ENCODE assay signal across 10 cellular contexts in the genomic region with DNA sequence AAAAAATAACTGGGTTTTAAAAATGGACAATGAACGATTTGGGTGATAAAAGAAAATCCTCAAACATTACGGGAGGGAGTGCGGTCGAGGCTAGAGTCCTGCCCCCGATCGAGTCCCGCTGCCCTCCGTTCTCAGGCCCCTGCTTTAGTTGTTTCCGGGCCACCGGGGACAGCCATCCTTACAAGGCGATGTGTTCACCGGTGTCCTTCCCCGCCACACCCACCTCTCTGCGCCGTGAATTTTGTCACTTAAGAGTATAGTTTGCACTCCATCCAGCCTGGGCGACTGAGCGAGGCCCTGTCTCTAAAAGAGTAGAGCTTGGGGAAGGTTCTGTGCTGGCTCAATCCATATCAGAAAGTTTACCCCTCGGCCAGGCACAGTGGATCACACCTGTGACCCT. TPM values are rescaled to one million over a fixed set of nuclear protein-coding genes. Genes with fewer than 3 reads are reported as not detected.
DNase-seq lines count a peak whose midpoint lies in the region; ATAC-seq and TF ChIP-seq lines count a peak whose summit lies in the region.
"Had no signal": no experiment of that assay in that cellular context is flagged by ENCODE, and none has a peak within 500 bp of the region (broad histone marks: within the 10 kb centered on the region; RNA-seq: fewer than 3 reads in every experiment).

No MANE protein-coding gene starts in this region.

- TF ChIP-seq POLR2A in Peyer's patch (IDR thresholded peaks at IDR 0.05) (no peak), gastroesophageal sphincter (IDR thresholded peaks at IDR 0.05) (no peak)

- H3K36me3 ChIP-seq in CD4-positive, CD25-positive, alpha-beta regulatory T cell (ENCODE audit: control insufficient read depth, insufficient read depth, low read length) = no peaks in the 10 kb centered on the region
- H3K36me3 ChIP-seq in Peyer's patch (peaks cover 0 to 12% (median 0%) of the 10 kb centered on the region in 3 donors), gastroesophageal sphincter (peaks cover 0 to 26% of the 10 kb centered on the region in 2 donors), trophoblast cell (ENCODE audit: control insufficient read depth in 1 of 2, insufficient read depth in 2 of 2, low read length in 2 of 2) (peaks cover 23 to 31% of the 10 kb centered on the region in 2 experiments)

- H2BK12ac ChIP-seq in trophoblast cell (ENCODE audit: low read length) = no peak overlapping the region

- no peak for DNase-seq in CD4-positive, CD25-positive, alpha-beta regulatory T cell
- DNase-seq in Peyer's patch = no peak
- no peak for DNase-seq in trophoblast cell
- DNase-seq in DMS53 (lab: John Stamatoyannopoulos, UW) = no peak
- no peak for DNase-seq in hepatic stellate cell (ENCODE audit: low spot score)
- no peak for DNase-seq in NCI-H2196 (lab: John Stamatoyannopoulos, UW; ENCODE audit: unreplicated experiment)
- DNase-seq: foreskin keratinocyte, NCI-H446 had no signal

- H3K27me3 ChIP-seq in CD4-positive, CD25-positive, alpha-beta regulatory T cell (ENCODE audit: control insufficient read depth, insufficient read depth, low read length) = no peaks in the 10 kb centered on the region
- H3K27me3 ChIP-seq in Peyer's patch (no peaks in the 10 kb centered on the region), gastroesophageal sphincter (no peaks in the 10 kb centered on the region), trophoblast cell (ENCODE audit: insufficient read depth, low read length) (no peaks in the 10 kb centered on the region)
- H3K27me3 ChIP-seq: foreskin keratinocyte had no signal

- H2AK5ac ChIP-seq in trophoblast cell (ENCODE audit: low read length) = no peak overlapping the region

- no peak for TF ChIP-seq CTCF in Peyer's patch (IDR thresholded peaks at IDR 0.05)
- no peak for TF ChIP-seq CTCF in gastroesophageal sphincter (IDR thresholded peaks at IDR 0.05)

- H3K27ac ChIP-seq in CD4-positive, CD25-positive, alpha-beta regulatory T cell (ENCODE audit: insufficient read depth, low read length, poor library complexity, severe bottlenecking) = no peak overlapping the region
- H3K27ac ChIP-seq in Peyer's patch = peak overlapping the region; percentile 85 to 90 (median 88)
- H3K27ac ChIP-seq in gastroesophageal sphincter = peak overlapping the region in 3 of 4 donors; percentile 94 to 97 (median 96)
- H3K27ac ChIP-seq in trophoblast cell (ENCODE audit: low read depth, low read length) = no peak overlapping the region

- H3K9me3 Mint-ChIP-seq in CD4-positive, CD25-positive, alpha-beta regulatory T cell = no peaks in the 10 kb centered on the region

- no peak overlapping the region for H3K4me2 ChIP-seq in trophoblast cell (ENCODE audit: low read length)

- peak overlapping the region in 1 of 3 donors; percentile 62 for H3K27ac Mint-ChIP-seq in CD4-positive, CD25-positive, alpha-beta regulatory T cell

- H3K4me3 Mint-ChIP-seq in CD4-positive, CD25-positive, alpha-beta regulatory T cell = peak overlapping the region; percentile 65 to 89 (median 74)

- no peak overlapping the region for H2AFZ ChIP-seq in trophoblast cell (ENCODE audit: insufficient read depth, low read length, poor library complexity)

- peak overlapping the region; percentile 19 for H3K4ac ChIP-seq in trophoblast cell (ENCODE audit: low read depth, low read length)

- H4K8ac ChIP-seq in trophoblast cell (ENCODE audit: low read depth, low read length) = no peak overlapping the region

- 93 to 97% methylated on average over 5 to 13 of the region's 18 CpGs for WGBS in gastroesophageal sphincter (ENCODE audit: low coverage in 1 of 2), 2 donors
- WGBS in trophoblast cell (ENCODE audit: extremely low coverage, insufficient coverage, insufficient read length) = no CpG with 5 or more reads among the region's 18 CpGs

- no peak overlapping the region for H4K12ac ChIP-seq in trophoblast cell (ENCODE audit: low read depth, low read length)

- no peak overlapping the region for H2BK120ac ChIP-seq in trophoblast cell (ENCODE audit: insufficient read depth, low read length, poor library complexity)

- H3K14ac ChIP-seq in trophoblast cell (ENCODE audit: low read length) = no peak overlapping the region

- no peak overlapping the region for H3K23ac ChIP-seq in trophoblast cell (ENCODE audit: low read length)

- no peak overlapping the region for H3K18ac ChIP-seq in trophoblast cell (ENCODE audit: low read length)

- H3K4me1 ChIP-seq in CD4-positive, CD25-positive, alpha-beta regulatory T cell (ENCODE audit: control insufficient read depth, insufficient read depth, low read length, poor library complexity, severe bottlenecking) = peaks cover 18% of the 10 kb centered on the region
- peaks cover 0 to 27% (median 12%) of the 10 kb centered on the region in 4 donors for H3K4me1 ChIP-seq in Peyer's patch
- peaks cover 0 to 77% (median 32%) of the 10 kb centered on the region in 3 donors for H3K4me1 ChIP-seq in gastroesophageal sphincter
- peaks cover 17 to 23% of the 10 kb centered on the region in 2 experiments for H3K4me1 ChIP-seq in trophoblast cell (ENCODE audit: control insufficient read depth in 1 of 2, insufficient read depth in 2 of 2, low read length in 2 of 2)
- H3K4me1 ChIP-seq: foreskin keratinocyte had no signal

- peaks cover 3% of the 10 kb centered on the region for H3K36me3 Mint-ChIP-seq in CD4-positive, CD25-positive, alpha-beta regulatory T cell

- H3K4me3 ChIP-seq in CD4-positive, CD25-positive, alpha-beta regulatory T cell (ENCODE audit: low read depth, low read length) = no peak overlapping the region
- no peak overlapping the region for H3K4me3 ChIP-seq in Peyer's patch
- peak overlapping the region in 1 of 2 donors; percentile 89 for H3K4me3 ChIP-seq in gastroesophageal sphincter
- H3K4me3 ChIP-seq in trophoblast cell (ENCODE audit: low read depth, low read length) = no peak overlapping the region

- H2BK5ac ChIP-seq in trophoblast cell (ENCODE audit: low read depth, low read length, poor library complexity) = no peak overlapping the region

- no peaks in the 10 kb centered on the region for H3K27me3 Mint-ChIP-seq in CD4-positive, CD25-positive, alpha-beta regulatory T cell

- peaks cover 0 to 37% (median 7%) of the 10 kb centered on the region in 4 donors for H3K4me1 Mint-ChIP-seq in CD4-positive, CD25-positive, alpha-beta regulatory T cell

- H3K9me3 ChIP-seq in CD4-positive, CD25-positive, alpha-beta regulatory T cell (ENCODE audit: control insufficient read depth in 2 of 2, low read length in 2 of 2) = no peaks in the 10 kb centered on the region
- H3K9me3 ChIP-seq in Peyer's patch (no peaks in the 10 kb centered on the region), gastroesophageal sphincter (no peaks in the 10 kb centered on the region), trophoblast cell (ENCODE audit: insufficient read depth, low read depth, low read length) (no peaks in the 10 kb centered on the region)

- TF ChIP-seq EP300 in gastroesophageal sphincter (IDR thresholded peaks at IDR 0.05) = no peak

- no peak for ATAC-seq in CD4-positive, CD25-positive, alpha-beta regulatory T cell (ENCODE audit: low read depth in 2 of 2)
- ATAC-seq in gastroesophageal sphincter (no peak), GM19324 (IDR thresholded peaks at IDR 0.05; ENCODE audit: low FRiP score, unreplicated experiment) (no peak)

- no peak overlapping the region for H4K91ac ChIP-seq in trophoblast cell (ENCODE audit: low read depth, low read length)

- peaks cover 15% of the 10 kb centered on the region for H3K79me1 ChIP-seq in trophoblast cell (ENCODE audit: low read length)

- no peak overlapping the region for H3K9ac ChIP-seq in trophoblast cell (ENCODE audit: low read length)

- H3K79me2 ChIP-seq in trophoblast cell (ENCODE audit: control insufficient read depth, insufficient read depth, low read length, poor library complexity) = peaks cover 30% of the 10 kb centered on the region

RNA-seq across cellular contexts. Expression of a gene that starts 2.9 kb away (rescaled TPM):
- total RNA-seq in CD4-positive, CD25-positive, alpha-beta regulatory T cell = 90.0 TPM
- polyA plus RNA-seq in CD4-positive, CD25-positive, alpha-beta regulatory T cell = under 1 TPM; 0.20 to 0.48 (median 0.46) TPM
- total RNA-seq in Peyer's patch (10 to 100 TPM; 25.2 to 54.1 (median 38.8) TPM), gastroesophageal sphincter (10 to 100 TPM; 10.0 to 34.2 (median 21.8) TPM)
- polyA plus RNA-seq in trophoblast cell (2013) = 74.0 and 74.9 TPM in 2 replicates

RNA-seq across cellular contexts. Expression of a gene that starts 31.8 kb away (rescaled TPM):
- 26.0 TPM for total RNA-seq in CD4-positive, CD25-positive, alpha-beta regulatory T cell
- 10 to 100 TPM; 14.0 to 18.6 (median 17.3) TPM for polyA plus RNA-seq in CD4-positive, CD25-positive, alpha-beta regulatory T cell
- total RNA-seq in Peyer's patch (10 to 100 TPM in 3 of 4 donors, 1 to 10 TPM in 1; 8.8 to 46.5 (median 31.8) TPM), gastroesophageal sphincter (10 to 100 TPM in 2 of 4 donors, 1 to 10 TPM in 2; 7.2 to 28.2 (median 13.1) TPM)
- polyA plus RNA-seq in trophoblast cell (2013) = 33.0 and 33.3 TPM in 2 replicates

RNA-seq across cellular contexts. Expression of a gene that starts 52.5 kb away (rescaled TPM):
- 77.9 TPM for total RNA-seq in CD4-positive, CD25-positive, alpha-beta regulatory T cell
- 1 to 10 TPM; 1.2 to 2.1 (median 1.6) TPM for polyA plus RNA-seq in CD4-positive, CD25-positive, alpha-beta regulatory T cell
- 10 to 100 TPM; 22.1 to 60.2 (median 49.2) TPM for total RNA-seq in Peyer's patch
- 10 to 100 TPM; 12.6 to 28.0 (median 22.8) TPM for total RNA-seq in gastroesophageal sphincter
- polyA plus RNA-seq in trophoblast cell (2013) = 25.4 and 26.9 TPM in 2 replicates

Comparison
In these comparisons a context has a peak if more than half of its experiments do, and no peak if none do; other contexts are left out.
1. H3K27ac ChIP-seq: peak in Peyer's patch (4 of 4) and gastroesophageal sphincter (3 of 4); none in CD4-positive, CD25-positive, alpha-beta regulatory T cell (single experiment) and trophoblast cell (single experiment).